Comparison of ENCODE assay signal across 8 cellular contexts in genomic region chr3:71130516-71131384, GRCh38.
DNase-seq lines count a peak whose midpoint lies in the region; ATAC-seq and TF ChIP-seq lines count a peak whose summit lies in the region.

No MANE protein-coding gene starts in this region.

- in situ Hi-C loops in Caki2 (cut with HindIII; ENCODE audit: low pct_unique_long_range_greater_than_20kb, low sequenced_read_pairs): no loop called here

- H3K4me3 ChIP-seq in H7 (ENCODE audit: insufficient read depth, low read depth, low read length) (peak overlapping the region; percentile 21), duodenal mucosa (ENCODE audit: low read depth in 1 of 2, low read length in 2 of 2) (peak overlapping the region; percentile 71 to 86), lung (no peak overlapping the region), WERI-Rb-1 (ENCODE audit: low read depth, low read length) (no peak overlapping the region)

- H3K27ac ChIP-seq in duodenal mucosa (ENCODE audit: low read depth, low read length) (peak overlapping the region; percentile 75), lung (ENCODE audit: low read depth in 1 of 2, low read length in 1 of 2) (peak overlapping the region; percentile 93 to 96), WERI-Rb-1 (no peak overlapping the region)

- H3K36me3 ChIP-seq in H7 (replicated peaks; ENCODE audit: control insufficient read depth, insufficient read depth, low read length) (no peaks in the 10 kb centered on the region), duodenal mucosa (ENCODE audit: control insufficient read depth in 1 of 2, insufficient read depth in 2 of 2, low read length in 2 of 2) (no peaks in the 10 kb centered on the region), lung (ENCODE audit: control insufficient read depth in 2 of 2, insufficient read depth in 2 of 2, low read length in 2 of 2) (no peaks in the 10 kb centered on the region), WERI-Rb-1 (no peaks in the 10 kb centered on the region)

- DNase-seq in Caki2 (ENCODE audit: low read depth) (peak; percentile 86), H7 (peak; percentile 17), NCI-H2107 treated with DMSO at 0.1 percent for 48 hours (lab: John Stamatoyannopoulos, UW; ENCODE audit: unreplicated experiment) (peak; percentile 50), lung (ENCODE audit: low spot score) (peak; percentile 84), WERI-Rb-1 (no peak)
- DNase-seq in activated CD4-positive, alpha-beta T cell treated with anti-CD3 and anti-CD28 coated beads, Interleukin-2, amount 50 U/mL, for 24 hours (ENCODE audit: low read depth in 1 of 2, low spot score in 1 of 2): peak; percentile 35 to 71
- peak; percentile 56 for DNase-seq in stimulated activated CD8-positive, alpha-beta memory T cell treated with anti-CD3 and anti-CD28 coated beads, Interleukin-12 subunit alpha, Interleukin-12 subunit beta, amount 100 ng/mL, for 4 hours (ENCODE audit: low read depth)

- H3K9ac ChIP-seq in duodenal mucosa (ENCODE audit: low read depth in 1 of 2, low read length in 2 of 2): peak overlapping the region; percentile 21 to 91

- peak; percentile 74 for ATAC-seq in lung (ENCODE audit: insufficient read depth, low FRiP score)

- H3K27me3 ChIP-seq in H7 (ENCODE audit: control insufficient read depth, insufficient read depth, low read length) (no peaks in the 10 kb centered on the region), duodenal mucosa (ENCODE audit: control insufficient read depth in 1 of 2, insufficient read depth in 2 of 2, low read length in 2 of 2) (no peaks in the 10 kb centered on the region), lung (ENCODE audit: control insufficient read depth, insufficient read depth) (no peaks in the 10 kb centered on the region), WERI-Rb-1 (ENCODE audit: insufficient read depth, low read depth, severe bottlenecking) (no peaks in the 10 kb centered on the region)

- TF ChIP-seq CTCF in lung (IDR thresholded peaks at IDR 0.05; ENCODE audit: control extremely low read depth, extremely low read depth): no peak
- no peak for TF ChIP-seq CTCF in WERI-Rb-1 (IDR thresholded peaks at IDR 0.05; ENCODE audit: low read depth, low read length)

- no peaks in the 10 kb centered on the region for H3K9me3 ChIP-seq in duodenal mucosa (ENCODE audit: control insufficient read depth in 1 of 2, low read length in 2 of 2)
- H3K9me3 ChIP-seq in lung (ENCODE audit: control insufficient read depth in 2 of 2, insufficient read depth in 1 of 2, low read length in 1 of 2): no peaks in the 10 kb centered on the region
- no peaks in the 10 kb centered on the region for H3K9me3 ChIP-seq in WERI-Rb-1 (ENCODE audit: severe bottlenecking)

- H3K4me1 ChIP-seq in duodenal mucosa (ENCODE audit: control insufficient read depth in 1 of 2, insufficient read depth in 2 of 2, low read length in 2 of 2) (peaks cover 55 to 64% of the 10 kb centered on the region in 2 donors), lung (ENCODE audit: control insufficient read depth in 2 of 2, insufficient read depth in 2 of 2, low read length in 2 of 2) (peaks cover 11 to 31% of the 10 kb centered on the region in 2 donors)

- 17 to 18% methylated on average over 19 of the region's 19 CpGs for WGBS in lung, 2 donors

Comparison
In these comparisons a context has a peak if more than half of its experiments do, and no peak if none do; other contexts are left out.
1. H3K4me3 ChIP-seq: peak in H7 (single experiment) and duodenal mucosa (2 of 2); none in lung (single experiment) and WERI-Rb-1 (single experiment).